Comparison of ENCODE assay signal across 1 cellular context in genomic region chr11:112285918-112286317, GRCh38.
A peak's percentile ranks its signal among the peaks of the same experiment; 100 is the strongest.
TF ChIP-seq lines count a peak whose summit lies in the region.

No MANE protein-coding gene starts in this region.

TF ChIP-seq in K562, 482 proteins besides CTCF, POLR2A, EP300 and RAD21 (continued from another document and continues in another):
- TF ChIP-seq ZNF175 (CRISPR knock-in tag; IDR thresholded peaks at IDR 0.05; ENCODE audit: low read depth): no peak
- TF ChIP-seq GATAD2A (IDR thresholded peaks at IDR 0.05): no peak
- no peak for TF ChIP-seq PRMT5 (CRISPR knock-in tag; IDR thresholded peaks at IDR 0.05)
- no peak for TF ChIP-seq TCF7 (IDR thresholded peaks at IDR 0.05; ENCODE audit: borderline replicate concordance)
- TF ChIP-seq HCFC1 (IDR thresholded peaks at IDR 0.05; ENCODE audit: low read depth, low read length): no peak
- no peak for TF ChIP-seq CEBPZ (IDR thresholded peaks at IDR 0.05; ENCODE audit: borderline replicate concordance, low read depth, low read length)
- no peak for TF ChIP-seq POLR2G (IDR thresholded peaks at IDR 0.05; ENCODE audit: low read depth, low read length)
- no peak for TF ChIP-seq SP2 (IDR thresholded peaks at IDR 0.05; ENCODE audit: extremely low read depth, low read depth, low read length, poor library complexity, severe bottlenecking)
- TF ChIP-seq KDM5B (IDR thresholded peaks at IDR 0.05; ENCODE audit: insufficient replicate concordance, low read depth, low read length): no peak
- peak; percentile 90 for TF ChIP-seq ATF7 (IDR thresholded peaks at IDR 0.05)
- TF ChIP-seq ZNF644 (tag; IDR thresholded peaks at IDR 0.05; ENCODE audit: low read depth): no peak
- 0 out of 2 replicates have a peak, but pooled peaks have one; percentile 43 for TF ChIP-seq HDAC2 (IDR thresholded peaks at IDR 0.05)
- TF ChIP-seq ARID2 (IDR thresholded peaks at IDR 0.05): no peak
- no peak for TF ChIP-seq ADNP (tag; IDR thresholded peaks at IDR 0.05)
- no peak for TF ChIP-seq CEBPB (tag; IDR thresholded peaks at IDR 0.05)
- no peak for TF ChIP-seq SREBF2 (CRISPR knock-in tag; IDR thresholded peaks at IDR 0.05)
- TF ChIP-seq KLF10 (CRISPR knock-in tag; IDR thresholded peaks at IDR 0.05): no peak
- TF ChIP-seq GTF3C2 (IDR thresholded peaks at IDR 0.05; ENCODE audit: borderline replicate concordance, extremely low read depth, insufficient read length): no peak
- TF ChIP-seq ZBTB34 (CRISPR knock-in tag; IDR thresholded peaks at IDR 0.05): no peak
- TF ChIP-seq NFIC (IDR thresholded peaks at IDR 0.05): 0 out of 2 replicates have a peak, but pooled peaks have one; percentile 15
- TF ChIP-seq BRF2 (IDR thresholded peaks at IDR 0.05; ENCODE audit: borderline replicate concordance, insufficient read depth, insufficient read length): no peak
- TF ChIP-seq FOSL1 (tag; conservative IDR thresholded peaks at IDR 0.05): peak; percentile 90
- peak; percentile 29; the same call in 1 of the 2 replicates for TF ChIP-seq NCOR1 (IDR thresholded peaks at IDR 0.05)
- no peak for TF ChIP-seq ARID3B (CRISPR knock-in tag; IDR thresholded peaks at IDR 0.05; ENCODE audit: borderline replicate concordance)
- TF ChIP-seq YBX1 (IDR thresholded peaks at IDR 0.05): no peak
- no peak for TF ChIP-seq ELK1 (CRISPR knock-in tag; IDR thresholded peaks at IDR 0.05)
- no peak for TF ChIP-seq ILK (tag; IDR thresholded peaks at IDR 0.05; ENCODE audit: borderline replicate concordance, low read depth)
- no peak for TF ChIP-seq FOXP1 (CRISPR knock-in tag; IDR thresholded peaks at IDR 0.05)
- 0 out of 2 replicates have a peak, but pooled peaks have one; percentile 22 for TF ChIP-seq LEF1 (IDR thresholded peaks at IDR 0.05)
- TF ChIP-seq FOXA1 (IDR thresholded peaks at IDR 0.05; ENCODE audit: borderline replicate concordance): no peak
- no peak for TF ChIP-seq GABPA (tag; conservative IDR thresholded peaks at IDR 0.05; ENCODE audit: low read depth)
- no peak for TF ChIP-seq NCOA4 (IDR thresholded peaks at IDR 0.05; ENCODE audit: partially characterized antibody)
- no peak for TF ChIP-seq ZNF133 (CRISPR knock-in tag; IDR thresholded peaks at IDR 0.05)
- no peak for TF ChIP-seq TAF1 (IDR thresholded peaks at IDR 0.05; ENCODE audit: control insufficient read depth, extremely low read depth, insufficient read depth, low read length, severe bottlenecking)
- TF ChIP-seq ZNF436 (CRISPR knock-in tag; IDR thresholded peaks at IDR 0.05): no peak
- peak; percentile 67; the same call in 1 of the 2 replicates for TF ChIP-seq NFE2 (IDR thresholded peaks at IDR 0.05; ENCODE audit: low read depth)
- TF ChIP-seq RREB1 (CRISPR knock-in tag; IDR thresholded peaks at IDR 0.05): no peak
- 0 out of 4 replicates have a peak, but pooled peaks of 1 of the 2 experiments have one; percentile 17 for TF ChIP-seq NRF1 (conservative IDR thresholded peaks at IDR 0.05 in 1 of 2, IDR thresholded peaks at IDR 0.05 in 1 of 2)
- TF ChIP-seq ELF4 (CRISPR knock-in tag; IDR thresholded peaks at IDR 0.05): no peak
- no peak for TF ChIP-seq MEF2D (tag; conservative IDR thresholded peaks at IDR 0.05; ENCODE audit: low read depth)
- TF ChIP-seq FOXK1 (CRISPR knock-in tag; IDR thresholded peaks at IDR 0.05; ENCODE audit: borderline replicate concordance): no peak
- no peak for TF ChIP-seq SAP30 (IDR thresholded peaks at IDR 0.05; ENCODE audit: borderline replicate concordance, insufficient read depth, low read depth, low read length, poor library complexity, severe bottlenecking)
- TF ChIP-seq MAFK (IDR thresholded peaks at IDR 0.05; ENCODE audit: low read length): no peak
- no peak for TF ChIP-seq FOXM1 (IDR thresholded peaks at IDR 0.05; ENCODE audit: low read depth)
- TF ChIP-seq FOXM1 (CRISPR knock-in tag; IDR thresholded peaks at IDR 0.05; ENCODE audit: low read depth): no peak
- TF ChIP-seq SAFB2 (IDR thresholded peaks at IDR 0.05; ENCODE audit: borderline replicate concordance, low read depth, low read length, severe bottlenecking): no peak
- no peak for TF ChIP-seq FOXK2 (conservative IDR thresholded peaks at IDR 0.05 in 1 of 2, IDR thresholded peaks at IDR 0.05 in 1 of 2; ENCODE audit: low read depth in 2 of 2)
- no peak for TF ChIP-seq NR2C2 (CRISPR knock-in tag; IDR thresholded peaks at IDR 0.05)
- TF ChIP-seq NR2C2 (tag; IDR thresholded peaks at IDR 0.05): no peak
- TF ChIP-seq ZZZ3 (IDR thresholded peaks at IDR 0.05): no peak
- peak; percentile 36; the same call in 1 of the 2 replicates for TF ChIP-seq TAL1 (IDR thresholded peaks at IDR 0.05)
- no peak for TF ChIP-seq RBM34 (IDR thresholded peaks at IDR 0.05; ENCODE audit: borderline replicate concordance, insufficient read depth, low read length)
- TF ChIP-seq CREM (IDR thresholded peaks at IDR 0.05; ENCODE audit: low read depth): peak; percentile 63
- no peak for TF ChIP-seq POU5F1 (IDR thresholded peaks at IDR 0.05; ENCODE audit: borderline replicate concordance, low read depth, low read length, partially characterized antibody)
